Comparison of ENCODE assay signal across 22 cellular contexts in genomic region chr6:77340331-77340730, GRCh38.
"Had no signal": no experiment of that assay in that cellular context is flagged by ENCODE, and none has a peak within 500 bp of the region (broad histone marks: within the 10 kb centered on the region; RNA-seq: fewer than 3 reads in every experiment).

No MANE protein-coding gene starts in this region.

- DNase-seq: activated B cell treated with CpG ODN at 0.5 μM for 24 hours; activated CD4-positive, alpha-beta memory T cell treated with anti-CD3 and anti-CD28 coated beads for 36 hours; activated CD4-positive, alpha-beta T cell treated with anti-CD3 and anti-CD28 coated beads, Interleukin-2, amount 10 ng/mL, durations not matched to agents 7 days and 5 days; activated CD8-positive, alpha-beta memory T cell treated with anti-CD3 and anti-CD28 coated beads for 24 hours; activated gamma-delta T cell; activated naive CD4-positive, alpha-beta T cell treated with anti-CD3 and anti-CD28 coated beads, Interleukin-2, amount 10 ng/mL, durations not matched to agents 7 days and 5 days; activated naive CD8-positive, alpha-beta T cell treated with anti-CD3 and anti-CD28 coated beads for 36 hours; activated T-cell treated with anti-CD3 and anti-CD28 coated beads, Interleukin-2, amount 50 U/mL, for 4 hours; anterior cingulate cortex; KG1; NCI-H1092 treated with DMSO at 0.1 percent for 48 hours; NCI-H1417 treated with DMSO at 0.1 percent for 48 hours; NCI-H1694; NCI-H2029; NCI-H2107; NCI-H2171 treated with DMSO at 0.1 percent for 48 hours; NCI-H526; NCI-H82; RPMI8226; SHP77 treated with DMSO at 0.1 percent for 48 hours; T-helper 17 cell; T-helper 9 cell had no signal

- ATAC-seq: activated T-cell treated with anti-CD3 and anti-CD28 coated beads, Interleukin-2, amount 50 U/mL, for 4 hours; T-helper 17 cell had no signal
